12 cellular contexts compared by ENCODE assay signal in genomic region chr10:102322914-102323313, GRCh38.
DNase-seq lines count a peak whose midpoint lies in the region; ATAC-seq and FAIRE-seq lines count a peak whose summit lies in the region.
"Had no signal": no experiment of that assay in that cellular context is flagged by ENCODE, and none has a peak within 500 bp of the region (broad histone marks: within the 10 kb centered on the region; RNA-seq: fewer than 3 reads in every experiment).

No MANE protein-coding gene starts in this region.

- no peak for DNase-seq in GM18507 (ENCODE audit: extremely low spot score, insufficient read length, low read depth)
- peak; percentile 49 for DNase-seq in RCC 7860 (ENCODE audit: low spot score)
- peak; percentile 78 for DNase-seq in activated naive CD4-positive, alpha-beta T cell treated with anti-CD3 and anti-CD28 coated beads, Interleukin-2, amount 10 ng/mL, durations not matched to agents 7 days and 5 days
- DNase-seq in stimulated activated CD4-positive, alpha-beta T cell treated with anti-CD3 and anti-CD28 coated beads, Interleukin-1b, Interleukin-23, amount 100 ng/mL, for 48 hours = peak; percentile 39
- DNase-seq in mesenteric fat pad (ENCODE audit: low spot score) = no peak
- no peak for DNase-seq in Right ventricle myocardium superior
- DNase-seq: body of pancreas, EL, NCI-H1694 had no signal

- intact Hi-C loops in Right ventricle myocardium superior (cut with DNase I) = no loop called here

- no peaks in the 10 kb centered on the region for H3K27me3 Mint-ChIP-seq in activated naive CD4-positive, alpha-beta T cell treated with anti-CD3 and anti-CD28 coated beads, Interleukin-2, amount 10 ng/mL, durations not matched to agents 7 days and 5 days

- ATAC-seq in HG03521 (IDR thresholded peaks at IDR 0.05; ENCODE audit: unreplicated experiment) = no peak
- ATAC-seq in HG02840 (IDR thresholded peaks at IDR 0.05; ENCODE audit: low FRiP score, unreplicated experiment) = no peak
- no peak for ATAC-seq in Right ventricle myocardium superior (ENCODE audit: poor library complexity)
- ATAC-seq: body of pancreas, SK-N-SH treated with all-trans-retinoic acid at 6 μM for 48 hours had no signal

- H3K9me3 Mint-ChIP-seq in activated naive CD4-positive, alpha-beta T cell treated with anti-CD3 and anti-CD28 coated beads, Interleukin-2, amount 10 ng/mL, durations not matched to agents 7 days and 5 days = no peaks in the 10 kb centered on the region

- CTCF ChIA-PET in activated naive CD4-positive, alpha-beta T cell treated with anti-CD3 and anti-CD28 coated beads, Interleukin-2, amount 10 ng/mL, durations not matched to agents 7 days and 5 days (lab: Charles Lee) = interaction anchor here (0.8 to 1.7 kb wide), 8 partner anchors 13 to 92 kb away, joined by 3 to 6 read pairs (median 4); no protein-coding TSS in a partner anchor

- H3K27ac Mint-ChIP-seq in activated naive CD4-positive, alpha-beta T cell treated with anti-CD3 and anti-CD28 coated beads, Interleukin-2, amount 10 ng/mL, durations not matched to agents 7 days and 5 days = no peak overlapping the region

- H3K36me3 Mint-ChIP-seq in activated naive CD4-positive, alpha-beta T cell treated with anti-CD3 and anti-CD28 coated beads, Interleukin-2, amount 10 ng/mL, durations not matched to agents 7 days and 5 days = peaks cover 8% of the 10 kb centered on the region

- peaks cover 23% of the 10 kb centered on the region for H3K4me1 Mint-ChIP-seq in activated naive CD4-positive, alpha-beta T cell treated with anti-CD3 and anti-CD28 coated beads, Interleukin-2, amount 10 ng/mL, durations not matched to agents 7 days and 5 days

- H3K4me3 Mint-ChIP-seq in activated naive CD4-positive, alpha-beta T cell treated with anti-CD3 and anti-CD28 coated beads, Interleukin-2, amount 10 ng/mL, durations not matched to agents 7 days and 5 days = no peak overlapping the region

- FAIRE-seq in GM18507 (lab: Jason Lieb, UNC) (peak; percentile 53), RCC 7860 (lab: Jason Lieb, UNC) (peak; percentile 88)

Comparison
In these comparisons a context has a peak if more than half of its experiments do, and no peak if none do; other contexts are left out.
1. DNase-seq: peak in RCC 7860 (single experiment), activated naive CD4-positive, alpha-beta T cell treated with anti-CD3 and anti-CD28 coated beads, Interleukin-2, amount 10 ng/mL, durations not matched to agents 7 days and 5 days (single experiment) and stimulated activated CD4-positive, alpha-beta T cell treated with anti-CD3 and anti-CD28 coated beads, Interleukin-1b, Interleukin-23, amount 100 ng/mL, for 48 hours (single experiment); none in GM18507 (single experiment), mesenteric fat pad (single experiment) and Right ventricle myocardium superior (single experiment).